Comparison of ENCODE assay signal across 26 cellular contexts in genomic region chr10:92075829-92076228, GRCh38.
"Had no signal": no experiment of that assay in that cellular context is flagged by ENCODE, and none has a peak within 500 bp of the region (broad histone marks: within the 10 kb centered on the region; RNA-seq: fewer than 3 reads in every experiment).

No MANE protein-coding gene starts in this region.

- DNase-seq: dermis blood vessel endothelial cell; dorsolateral prefrontal cortex; effector CD4-positive, alpha-beta T cell; effector memory CD4-positive, alpha-beta T cell; erythroblast; esophagus squamous epithelium; foreskin fibroblast; foreskin melanocyte; gastrocnemius medialis; glutamatergic neuron; head of caudate nucleus; heart right ventricle; hippocampal formation; immature natural killer cell; islet precursor cell; kidney; kidney glomerular epithelial cell; left colon; left ventricle myocardium inferior; lower lobe of right lung; mesenchymal stem cell; midbrain had no signal

- H3K4me1 Mint-ChIP-seq: immature natural killer cell had no signal

- H3K27ac ChIP-seq: coronary artery, dorsolateral prefrontal cortex, epithelial cell of prostate, esophagus squamous epithelium, gastrocnemius medialis, heart right ventricle, left ventricle myocardium inferior, lower lobe of right lung had no signal

- H3K4me1 ChIP-seq: esophagus squamous epithelium, gastrocnemius medialis, lower lobe of right lung had no signal

- H3K4me3 Mint-ChIP-seq: immature natural killer cell had no signal

- H3K4me3 ChIP-seq: coronary artery, dorsolateral prefrontal cortex, esophagus squamous epithelium, gastrocnemius medialis, heart right ventricle, left ventricle myocardium inferior, lower lobe of right lung had no signal

- H3K27me3 ChIP-seq: dorsolateral prefrontal cortex, esophagus squamous epithelium, gastrocnemius medialis, heart right ventricle had no signal

- ATAC-seq: esophagus mucosa, gastrocnemius medialis, heart right ventricle, left colon, left lobe of liver, lower lobe of right lung had no signal

- H3K9me3 ChIP-seq: esophagus squamous epithelium, gastrocnemius medialis, heart right ventricle, left ventricle myocardium inferior, lower lobe of right lung had no signal

- H3K9me3 Mint-ChIP-seq: immature natural killer cell had no signal

- H3K27ac Mint-ChIP-seq: immature natural killer cell had no signal
